In genomic region chr7:129431911-129432643, GRCh38 we compare ENCODE assay signal across 9 cellular contexts.
"Had no signal": no experiment of that assay in that cellular context is flagged by ENCODE, and none has a peak within 500 bp of the region (broad histone marks: within the 10 kb centered on the region; RNA-seq: fewer than 3 reads in every experiment).

No MANE protein-coding gene starts in this region.

- DNase-seq: activated B cell treated with CpG ODN at 0.5 μM for 24 hours; activated CD4-positive, alpha-beta T cell treated with anti-CD3 and anti-CD28 coated beads, Interleukin-2, amount 10 ng/mL, durations not matched to agents 24 days and 14 days; anterior cingulate cortex; kidney glomerular epithelial cell; pancreas; T-helper 1 cell; thyroid gland had no signal

- H3K27ac ChIP-seq: breast epithelium, pancreas, thyroid gland had no signal

- H3K4me3 ChIP-seq: breast epithelium, pancreas, thyroid gland had no signal

- ATAC-seq: activated naive CD4-positive, alpha-beta T cell treated with anti-CD3 and anti-CD28 coated beads, Interleukin-2, amount 50 U/mL, for 72 hours; pancreas had no signal

- H3K36me3 ChIP-seq: breast epithelium, pancreas had no signal

- H3K27me3 ChIP-seq: breast epithelium, thyroid gland had no signal

- H3K9me3 ChIP-seq: breast epithelium, pancreas, thyroid gland had no signal
